In the genomic region with DNA sequence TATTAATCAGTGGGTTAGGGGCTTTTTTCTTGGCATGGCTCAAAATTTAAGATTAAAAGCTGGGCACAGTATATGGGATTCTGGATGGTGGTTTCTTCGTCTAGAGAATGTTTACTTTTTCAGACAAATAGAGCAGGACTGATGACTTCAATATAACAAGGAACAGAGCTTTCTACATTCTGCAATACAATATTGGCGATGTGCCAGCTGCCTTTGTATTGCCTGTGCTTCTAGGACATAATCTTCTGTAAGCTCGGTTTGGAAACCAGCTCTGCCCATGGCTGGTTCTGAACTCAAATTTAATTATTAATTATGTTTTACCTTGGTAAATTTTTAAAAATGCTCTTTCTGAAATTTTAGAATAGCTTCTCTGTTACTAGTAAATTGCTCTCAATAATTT, we compare ENCODE assay signal across 16 cellular contexts.
DNase-seq lines count a peak whose midpoint lies in the region; ATAC-seq and TF ChIP-seq lines count a peak whose summit lies in the region.
"Had no signal": no experiment of that assay in that cellular context is flagged by ENCODE, and none has a peak within 500 bp of the region (broad histone marks: within the 10 kb centered on the region; RNA-seq: fewer than 3 reads in every experiment).

No MANE protein-coding gene starts in this region.

- ATAC-seq in naive thymus-derived CD8-positive, alpha-beta T cell = no peak
- ATAC-seq: activated CD4-positive, alpha-beta T cell treated with anti-CD3 and anti-CD28 coated beads for 36 hours; natural killer cell treated with Interleukin-12 subunit alpha and Interleukin-12 subunit beta and Interleukin-15 and Interleukin-18, amount 100 ng/mL, for 72 hours had no signal

- POLR2A ChIA-PET in A673 (lab: Charles Lee; ENCODE audit: low non-redundant PET) = no interaction called here
- POLR2A ChIA-PET in naive thymus-derived CD8-positive, alpha-beta T cell (lab: Charles Lee) = no interaction called here

- H3K27me3 ChIP-seq in A673 (replicated peaks; ENCODE audit: insufficient read depth, low read depth, low read length, poor library complexity) = no peaks in the 10 kb centered on the region
- H3K27me3 ChIP-seq: SJCRH30 had no signal

- DNase-seq in A673 (ENCODE audit: low spot score) (peak; percentile 65), H4 (ENCODE audit: low spot score) (peak; percentile 8), NCI-H82 treated with DMSO at 0.1 percent for 48 hours (lab: John Stamatoyannopoulos, UW; ENCODE audit: unreplicated experiment) (peak; percentile 25), fibroblast of pulmonary artery (ENCODE audit: low read depth) (peak; percentile 55), mesenteric fat pad (ENCODE audit: low spot score) (no peak), NCI-H2171 treated with DMSO at 0.1 percent for 48 hours (lab: John Stamatoyannopoulos, UW) (no peak)
- DNase-seq in naive thymus-derived CD8-positive, alpha-beta T cell = no peak
- DNase-seq in activated naive CD4-positive, alpha-beta T cell treated with anti-CD3 and anti-CD28 coated beads, Interleukin-2, amount 10 ng/mL, durations not matched to agents 7 days and 5 days = no peak
- DNase-seq: activated CD4-positive, alpha-beta T cell treated with anti-CD3 and anti-CD28 coated beads for 36 hours; effector CD8-positive, alpha-beta T cell; KG1; NK-92 treated with Interleukin-12 subunit alpha and Interleukin-12 subunit beta, amount 100 ng/mL, for 24 hours; T-helper 9 cell had no signal

- H3K36me3 Mint-ChIP-seq in naive thymus-derived CD8-positive, alpha-beta T cell = no peaks in the 10 kb centered on the region
- no peaks in the 10 kb centered on the region for H3K36me3 Mint-ChIP-seq in activated naive CD4-positive, alpha-beta T cell treated with anti-CD3 and anti-CD28 coated beads, Interleukin-2, amount 10 ng/mL, durations not matched to agents 7 days and 5 days
- H3K36me3 Mint-ChIP-seq: activated naive CD4-positive, alpha-beta T cell treated with anti-CD3 and anti-CD28 coated beads, Interleukin-2, amount 50 U/mL, for 24 hours; natural killer cell treated with Interleukin-12 subunit alpha and Interleukin-12 subunit beta and Interleukin-15 and Interleukin-18, amount 100 ng/mL, for 72 hours had no signal

- H3K4me1 ChIP-seq in A673 (ENCODE audit: insufficient read depth, low read length, poor library complexity, severe bottlenecking) = peaks cover 13% of the 10 kb centered on the region
- H3K4me1 ChIP-seq: SJCRH30 had no signal

- intact Hi-C loops in A673 (cut with micrococcal nuclease; ENCODE audit: unreplicated experiment) = no loop called here

- H3K27me3 Mint-ChIP-seq in naive thymus-derived CD8-positive, alpha-beta T cell = no peaks in the 10 kb centered on the region
- H3K27me3 Mint-ChIP-seq in activated naive CD4-positive, alpha-beta T cell treated with anti-CD3 and anti-CD28 coated beads, Interleukin-2, amount 10 ng/mL, durations not matched to agents 7 days and 5 days = no peaks in the 10 kb centered on the region
- H3K27me3 Mint-ChIP-seq: activated CD4-positive, alpha-beta T cell treated with anti-CD3 and anti-CD28 coated beads for 36 hours; activated naive CD4-positive, alpha-beta T cell treated with anti-CD3 and anti-CD28 coated beads, Interleukin-2, amount 50 U/mL, for 24 hours; natural killer cell treated with Interleukin-12 subunit alpha and Interleukin-12 subunit beta and Interleukin-15 and Interleukin-18, amount 100 ng/mL, for 72 hours had no signal

- CTCF ChIA-PET in A673 (lab: Charles Lee) = no interaction called here
- CTCF ChIA-PET in activated naive CD4-positive, alpha-beta T cell treated with anti-CD3 and anti-CD28 coated beads, Interleukin-2, amount 10 ng/mL, durations not matched to agents 7 days and 5 days (lab: Charles Lee) = no interaction called here

- peaks cover 0 to 16% (median 2%) of the 10 kb centered on the region in 9 donors for H3K9me3 Mint-ChIP-seq in naive thymus-derived CD8-positive, alpha-beta T cell
- H3K9me3 Mint-ChIP-seq in activated naive CD4-positive, alpha-beta T cell treated with anti-CD3 and anti-CD28 coated beads, Interleukin-2, amount 10 ng/mL, durations not matched to agents 7 days and 5 days = no peaks in the 10 kb centered on the region
- H3K9me3 Mint-ChIP-seq: activated naive CD4-positive, alpha-beta T cell treated with anti-CD3 and anti-CD28 coated beads, Interleukin-2, amount 50 U/mL, for 24 hours had no signal

- H3K9me3 ChIP-seq in A673 (ENCODE audit: low read depth, low read length, poor library complexity, severe bottlenecking) = no peaks in the 10 kb centered on the region

- TF ChIP-seq CTCF in A673 (conservative IDR thresholded peaks at IDR 0.05; ENCODE audit: low read depth, low read length) (no peak), fibroblast of pulmonary artery (IDR thresholded peaks at IDR 0.05; ENCODE audit: low read length, missing control alignments) (no peak)

- H3K4me3 ChIP-seq in A673 (ENCODE audit: low read depth, low read length, poor library complexity, severe bottlenecking) (no peak overlapping the region), fibroblast of pulmonary artery (replicated peaks; ENCODE audit: low read depth, low read length) (no peak overlapping the region)
- H3K4me3 ChIP-seq: SJCRH30 had no signal

- no peaks in the 10 kb centered on the region for H3K4me1 Mint-ChIP-seq in naive thymus-derived CD8-positive, alpha-beta T cell
- H3K4me1 Mint-ChIP-seq in activated naive CD4-positive, alpha-beta T cell treated with anti-CD3 and anti-CD28 coated beads, Interleukin-2, amount 10 ng/mL, durations not matched to agents 7 days and 5 days = no peaks in the 10 kb centered on the region
- H3K4me1 Mint-ChIP-seq: activated CD4-positive, alpha-beta T cell treated with anti-CD3 and anti-CD28 coated beads for 36 hours; activated naive CD4-positive, alpha-beta T cell treated with anti-CD3 and anti-CD28 coated beads, Interleukin-2, amount 50 U/mL, for 24 hours had no signal

- H3K27ac ChIP-seq in A673 (ENCODE audit: low read depth, low read length, poor library complexity, severe bottlenecking) = no peak overlapping the region
- H3K27ac ChIP-seq: SJCRH30 had no signal

- no peak overlapping the region for H3K27ac Mint-ChIP-seq in naive thymus-derived CD8-positive, alpha-beta T cell
- no peak overlapping the region for H3K27ac Mint-ChIP-seq in activated naive CD4-positive, alpha-beta T cell treated with anti-CD3 and anti-CD28 coated beads, Interleukin-2, amount 10 ng/mL, durations not matched to agents 7 days and 5 days
- H3K27ac Mint-ChIP-seq: activated CD4-positive, alpha-beta T cell treated with anti-CD3 and anti-CD28 coated beads for 36 hours; activated naive CD4-positive, alpha-beta T cell treated with anti-CD3 and anti-CD28 coated beads, Interleukin-2, amount 50 U/mL, for 24 hours; natural killer cell treated with Interleukin-12 subunit alpha and Interleukin-12 subunit beta and Interleukin-15 and Interleukin-18, amount 100 ng/mL, for 72 hours had no signal

- H3K36me3 ChIP-seq in A673 (ENCODE audit: insufficient read depth, low read length, poor library complexity, severe bottlenecking) = no peaks in the 10 kb centered on the region
- H3K36me3 ChIP-seq: SJCRH30 had no signal

- H3K4me3 Mint-ChIP-seq in naive thymus-derived CD8-positive, alpha-beta T cell = no peak overlapping the region
- H3K4me3 Mint-ChIP-seq in activated naive CD4-positive, alpha-beta T cell treated with anti-CD3 and anti-CD28 coated beads, Interleukin-2, amount 10 ng/mL, durations not matched to agents 7 days and 5 days = no peak overlapping the region
- H3K4me3 Mint-ChIP-seq: activated CD4-positive, alpha-beta T cell treated with anti-CD3 and anti-CD28 coated beads for 36 hours; activated naive CD4-positive, alpha-beta T cell treated with anti-CD3 and anti-CD28 coated beads, Interleukin-2, amount 50 U/mL, for 24 hours; natural killer cell treated with Interleukin-12 subunit alpha and Interleukin-12 subunit beta and Interleukin-15 and Interleukin-18, amount 100 ng/mL, for 72 hours had no signal

- BruUV-seq in A673 (replicated peaks; lab: Mats Ljungman, UMichigan) = no TSS peak

Comparison
In these comparisons a context has a peak if more than half of its experiments do, and no peak if none do; other contexts are left out.
1. DNase-seq: peak in A673 (single experiment), H4 (single experiment), NCI-H82 treated with DMSO at 0.1 percent for 48 hours (single experiment) and fibroblast of pulmonary artery (single experiment); none in naive thymus-derived CD8-positive, alpha-beta T cell (0 of 10), activated naive CD4-positive, alpha-beta T cell treated with anti-CD3 and anti-CD28 coated beads, Interleukin-2, amount 10 ng/mL, durations not matched to agents 7 days and 5 days (single experiment), mesenteric fat pad (single experiment) and NCI-H2171 treated with DMSO at 0.1 percent for 48 hours (single experiment).